20 cellular contexts compared by ENCODE assay signal in the genomic region with DNA sequence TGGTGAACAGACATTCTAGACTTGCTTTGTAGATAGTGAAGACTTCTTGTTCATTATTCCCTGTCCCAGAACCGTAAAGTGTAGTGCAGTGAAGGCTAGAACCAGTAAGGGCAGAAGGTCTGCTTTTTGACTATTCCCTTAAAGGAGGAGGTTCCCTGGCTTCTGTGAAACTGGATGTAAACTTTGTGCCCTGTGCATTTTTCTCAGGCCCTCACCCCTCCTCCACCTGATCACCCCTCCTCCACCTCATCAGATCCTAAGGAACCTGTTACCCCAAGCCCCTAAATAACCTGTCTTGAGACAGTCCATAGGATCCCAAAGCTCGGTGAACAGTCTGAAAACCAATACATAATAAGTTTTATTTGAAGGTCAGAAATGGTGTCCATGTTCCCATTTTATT. TPM values are rescaled to one million over a fixed set of nuclear protein-coding genes. Genes with fewer than 3 reads are reported as not detected.
DNase-seq lines count a peak whose midpoint lies in the region; ATAC-seq and TF ChIP-seq lines count a peak whose summit lies in the region.
"Had no signal": no experiment of that assay in that cellular context is flagged by ENCODE, and none has a peak within 500 bp of the region (broad histone marks: within the 10 kb centered on the region; RNA-seq: fewer than 3 reads in every experiment).

No MANE protein-coding gene starts in this region.

- H3K27ac ChIP-seq in heart right ventricle (peak overlapping the region in 6 of 10 donors; percentile 24 to 80 (median 75)), SK-N-MC (peak overlapping the region; percentile 3; the same call in 1 of the 2 replicates), right lobe of liver (peak overlapping the region in 2 of 3 donors; percentile 80 to 83), gastroesophageal sphincter (no peak overlapping the region)
- H3K27ac ChIP-seq: BLaER1 treated with 17β-estradiol and CSF1 and Interleukin-3, amounts not matched to agents 10 nM and 100 nM had no signal

- H3K9me3 ChIP-seq in heart right ventricle (no peaks in the 10 kb centered on the region), SK-N-MC (ENCODE audit: low read depth, low read length) (no peaks in the 10 kb centered on the region), right lobe of liver (no peaks in the 10 kb centered on the region), gastroesophageal sphincter (no peaks in the 10 kb centered on the region)
- H3K9me3 ChIP-seq: BLaER1 treated with 17β-estradiol and CSF1 and Interleukin-3, amounts not matched to agents 10 nM and 100 nM; spleen had no signal

- no peak for TF ChIP-seq EP300 in gastroesophageal sphincter (IDR thresholded peaks at IDR 0.05)

- no peak for TF ChIP-seq CTCF in heart right ventricle (IDR thresholded peaks at IDR 0.05)
- no peak for TF ChIP-seq CTCF in right lobe of liver (IDR thresholded peaks at IDR 0.05)
- no peak for TF ChIP-seq CTCF in gastroesophageal sphincter (IDR thresholded peaks at IDR 0.05)

- H3K4me1 ChIP-seq in heart right ventricle = peaks cover 0 to 25% (median 17%) of the 10 kb centered on the region in 9 donors
- H3K4me1 ChIP-seq in right lobe of liver = peaks cover 0 to 51% (median 16%) of the 10 kb centered on the region in 4 donors
- peaks cover 0 to 39% (median 8%) of the 10 kb centered on the region in 3 donors for H3K4me1 ChIP-seq in gastroesophageal sphincter
- H3K4me1 ChIP-seq: BLaER1 treated with 17β-estradiol and CSF1 and Interleukin-3, amounts not matched to agents 10 nM and 100 nM had no signal

- H3K36me3 ChIP-seq in heart right ventricle = peaks cover 0 to 27% (median 0%) of the 10 kb centered on the region in 9 donors
- peaks cover 23% of the 10 kb centered on the region for H3K36me3 ChIP-seq in SK-N-MC (ENCODE audit: insufficient read depth, low read length)
- no peaks in the 10 kb centered on the region for H3K36me3 ChIP-seq in right lobe of liver
- no peaks in the 10 kb centered on the region for H3K36me3 ChIP-seq in gastroesophageal sphincter

- TF ChIP-seq POLR2A in right lobe of liver (IDR thresholded peaks at IDR 0.05) (no peak), gastroesophageal sphincter (IDR thresholded peaks at IDR 0.05) (no peak)

- intact Hi-C loops in heart right ventricle (cut with DNase I) = no loop called here
- intact Hi-C loops in Right ventricle myocardium superior (cut with DNase I) = loop anchor here (10.0 kb wide), 1 partner anchor 70 kb away; no protein-coding TSS in a partner anchor
- intact Hi-C loops in right lobe of liver (cut with DNase I) = no loop called here

- H3K9ac ChIP-seq in SK-N-MC (ENCODE audit: insufficient read length) = no peak overlapping the region
- H3K9ac ChIP-seq: BLaER1 treated with 17β-estradiol and CSF1 and Interleukin-3, amounts not matched to agents 10 nM and 100 nM had no signal

- DNase-seq in heart right ventricle = no peak
- no peak for DNase-seq in Right ventricle myocardium superior
- DNase-seq in SK-N-MC (ENCODE audit: low read depth, low spot score) = no peak
- no peak for DNase-seq in right lobe of liver
- no peak for DNase-seq in GDM1 (lab: John Stamatoyannopoulos, UW)
- DNase-seq in COR-L47 (lab: John Stamatoyannopoulos, UW) = no peak
- no peak for DNase-seq in stimulated activated CD4-positive, alpha-beta T cell treated with anti-CD3 and anti-CD28 coated beads, Interleukin-2, amount 100 ng/mL, for 24 hours
- DNase-seq: activated CD4-positive, alpha-beta memory T cell treated with anti-CD3 and anti-CD28 coated beads for 36 hours; activated naive CD4-positive, alpha-beta T cell treated with Interleukin-2 at 50 U/mL for 16 hours; aorta; hypothalamus; NCI-H1048; NCI-H2029 treated with DMSO at 0.1 percent for 48 hours; NCI-H524 treated with DMSO at 0.1 percent for 48 hours; SIG-M5; spleen had no signal

- H3K4me3 ChIP-seq in heart right ventricle = no peak overlapping the region
- no peak overlapping the region for H3K4me3 ChIP-seq in SK-N-MC
- H3K4me3 ChIP-seq in right lobe of liver = no peak overlapping the region
- no peak overlapping the region for H3K4me3 ChIP-seq in gastroesophageal sphincter
- H3K4me3 ChIP-seq: BLaER1 treated with 17β-estradiol and CSF1 and Interleukin-3, amounts not matched to agents 10 nM and 100 nM; spleen had no signal

- ATAC-seq in heart right ventricle = no peak
- no peak for ATAC-seq in Right ventricle myocardium superior (ENCODE audit: poor library complexity)
- ATAC-seq in right lobe of liver = peak; percentile 7 to 50 (median 29)
- no peak for ATAC-seq in gastroesophageal sphincter
- ATAC-seq: WTC11 had no signal

- H3K27me3 ChIP-seq in heart right ventricle (no peaks in the 10 kb centered on the region), right lobe of liver (no peaks in the 10 kb centered on the region), gastroesophageal sphincter (no peaks in the 10 kb centered on the region)
- H3K27me3 ChIP-seq: BLaER1 treated with 17β-estradiol and CSF1 and Interleukin-3, amounts not matched to agents 10 nM and 100 nM; spleen had no signal

- WGBS in heart right ventricle, 2 donors = 80 to 86% methylated on average over 2 of the region's 2 CpGs
- WGBS in right lobe of liver (ENCODE audit: insufficient coverage, low coverage, low lambda C conversion rate, missing lambda C conversion rate) = 25% methylated on average over 2 of the region's 2 CpGs
- WGBS in gastroesophageal sphincter (ENCODE audit: low coverage in 1 of 2), 2 donors = 87 to 91% methylated on average over 2 of the region's 2 CpGs

RNA-seq across cellular contexts. Expression of a gene that starts 33.7 kb away (rescaled TPM):
- total RNA-seq in heart right ventricle (1 to 10 TPM; 2.2 to 4.0 (median 3.4) TPM), Right ventricle myocardium superior (3.2 TPM), right lobe of liver (1 to 10 TPM; 1.6 to 4.7 (median 3.4) TPM), gastroesophageal sphincter (10 to 100 TPM in 2 of 4 donors, 1 to 10 TPM in 2; 7.2 to 15.2 (median 10.3) TPM)
- 1 to 10 TPM; 2.8 to 5.6 TPM for polyA plus RNA-seq in heart right ventricle

RNA-seq across cellular contexts. Expression of a gene that starts 59.7 kb away (rescaled TPM):
- 100 to 1,000 TPM; 150 to 285 (median 160) TPM for total RNA-seq in heart right ventricle
- 100 to 1,000 TPM; 148 to 687 TPM for polyA plus RNA-seq in heart right ventricle
- total RNA-seq in Right ventricle myocardium superior = 237 TPM
- total RNA-seq in right lobe of liver = 10 to 100 TPM in 5 of 6 experiments, 1 to 10 TPM in 1; 6.6 to 37.7 (median 19.5) TPM
- 100 to 1,000 TPM in 3 of 4 donors, 10 to 100 TPM in 1; 81.4 to 275 (median 124) TPM for total RNA-seq in gastroesophageal sphincter
- polyA plus RNA-seq: keratinocyte had no signal

Comparison
In these comparisons a context has a peak if more than half of its experiments do, and no peak if none do; other contexts are left out.
1. ATAC-seq: peak in right lobe of liver (4 of 4); none in heart right ventricle (0 of 8), Right ventricle myocardium superior (single experiment) and gastroesophageal sphincter (single experiment).
2. H3K27ac ChIP-seq: peak in heart right ventricle (6 of 10), SK-N-MC (single experiment) and right lobe of liver (2 of 3); none in gastroesophageal sphincter (0 of 4).